In the genomic region with DNA sequence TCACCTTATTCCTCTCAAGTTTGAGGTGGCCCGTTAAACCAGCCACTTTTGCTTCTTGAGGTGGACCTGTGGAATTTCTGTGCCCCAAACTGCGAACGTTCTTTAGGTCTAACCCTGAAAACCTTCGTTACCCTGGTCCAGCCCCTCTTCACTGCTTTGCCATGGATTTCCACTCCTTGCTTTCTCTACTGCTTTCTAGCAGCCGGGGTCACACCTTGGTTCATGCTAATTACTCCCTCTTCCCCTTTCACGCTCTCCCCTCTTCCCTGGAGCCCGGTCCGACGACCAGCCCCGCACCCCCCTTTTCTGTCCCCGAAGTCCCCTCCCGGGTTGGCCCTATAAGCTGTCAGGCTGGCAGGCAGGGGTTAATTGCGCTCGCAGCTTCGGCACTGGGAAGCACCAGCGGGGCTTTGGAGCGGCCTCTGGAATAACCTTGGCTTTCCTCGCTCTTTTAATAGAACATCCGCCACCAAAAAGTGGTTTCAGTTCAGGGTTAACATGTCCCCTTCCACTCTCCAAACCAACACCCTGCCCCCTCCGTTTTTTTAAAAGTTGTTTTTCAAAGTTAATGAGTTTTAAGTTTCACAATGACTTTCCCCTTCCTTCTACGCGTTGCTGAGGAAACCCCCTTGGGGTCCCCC, we compare ENCODE assay signal across 8 cellular contexts. TPM values are rescaled to one million over a fixed set of nuclear protein-coding genes. Genes with fewer than 3 reads are reported as not detected.
DNase-seq lines count a peak whose midpoint lies in the region; ATAC-seq and TF ChIP-seq lines count a peak whose summit lies in the region.

No MANE protein-coding gene starts in this region.

- H3K4me2 ChIP-seq in neuronal stem cell (ENCODE audit: insufficient read depth, low read length, poor library complexity, severe bottlenecking): peak overlapping the region; percentile 64

- H2AK5ac ChIP-seq in neuronal stem cell (ENCODE audit: low read depth, low read length): no peak overlapping the region

- H3K4ac ChIP-seq in neuronal stem cell (ENCODE audit: low read length): no peak overlapping the region

- H3K4me1 ChIP-seq in neuronal stem cell (ENCODE audit: control insufficient read depth in 2 of 2, insufficient read depth in 1 of 2, low read depth in 1 of 2, low read length in 2 of 2): peaks cover 6 to 18% of the 10 kb centered on the region in 2 donors

- ATAC-seq in HG02763 (IDR thresholded peaks at IDR 0.05; ENCODE audit: unreplicated experiment): peak; percentile 32

- H2BK5ac ChIP-seq in neuronal stem cell (ENCODE audit: low read length): peak overlapping the region; percentile 0

- WGBS in neuronal stem cell (ENCODE audit: extremely low coverage in 2 of 2, insufficient read length in 2 of 2, insufficient replicate concordance in 1 of 2), 2 donors: no CpG with 5 or more reads among the region's 22 CpGs

- no peak overlapping the region for H2BK12ac ChIP-seq in neuronal stem cell (ENCODE audit: low read length)

- in situ Hi-C loops in GM13977 (cut with MboI; ENCODE audit: low pct_unique_long_range_greater_than_20kb, low sequenced_read_pairs, unreplicated experiment): no loop called here

- no peak for DNase-seq in AG04449 (ENCODE audit: low read depth, low spot score)
- DNase-seq in GM13977 (ENCODE audit: low spot score): peak; percentile 54
- peak; percentile 69 for DNase-seq in NCI-H1436 (lab: John Stamatoyannopoulos, UW)
- DNase-seq in activated CD4-positive, CD25-positive, alpha-beta regulatory T cell treated with anti-CD3 and anti-CD28 coated beads, Interleukin-2, amount 50 U/mL, for 72 hours: peak; percentile 63
- DNase-seq in fibroblast of the aortic adventitia (ENCODE audit: low read depth): peak; percentile 53
- peak; percentile 73 for DNase-seq in neuronal stem cell (ENCODE audit: low spot score)
- DNase-seq in hepatic stellate cell (ENCODE audit: low spot score): no peak

- peak overlapping the region; percentile 66 for H3K27ac ChIP-seq in neuronal stem cell (replicated peaks; ENCODE audit: low read length)

- H2BK120ac ChIP-seq in neuronal stem cell (ENCODE audit: low read depth, low read length): no peak overlapping the region

- H3K18ac ChIP-seq in neuronal stem cell (ENCODE audit: low read length): no peak overlapping the region

- H3K27me3 ChIP-seq in neuronal stem cell (ENCODE audit: control insufficient read depth in 3 of 3, insufficient read depth in 3 of 3, low read depth in 1 of 3, low read length in 3 of 3): no peaks in the 10 kb centered on the region

- H4K8ac ChIP-seq in neuronal stem cell (ENCODE audit: low read depth, low read length): no peak overlapping the region

- H3K79me1 ChIP-seq in neuronal stem cell (ENCODE audit: low read depth, low read length): peaks cover 3% of the 10 kb centered on the region

- H3K9ac ChIP-seq in neuronal stem cell (ENCODE audit: low read depth, low read length, poor library complexity): no peak overlapping the region

- peaks cover 4 to 7% of the 10 kb centered on the region in 2 donors for H3K9me3 ChIP-seq in neuronal stem cell (replicated peaks in 1 of 2; ENCODE audit: control insufficient read depth in 2 of 2, insufficient read depth in 1 of 2, low read depth in 1 of 2, low read length in 2 of 2)

- H2AFZ ChIP-seq in neuronal stem cell (ENCODE audit: low read length): peak overlapping the region; percentile 94

- H3K4me3 ChIP-seq in AG04449 (ENCODE audit: low read depth, low read length): peak overlapping the region; percentile 66
- peak overlapping the region; percentile 83 for H3K4me3 ChIP-seq in fibroblast of the aortic adventitia (ENCODE audit: low read depth, low read length)
- peak overlapping the region; percentile 73 to 77 for H3K4me3 ChIP-seq in neuronal stem cell (ENCODE audit: low read length in 2 of 2)

- H3K14ac ChIP-seq in neuronal stem cell (ENCODE audit: low read length): no peak overlapping the region

- peaks cover 2 to 14% of the 10 kb centered on the region in 2 donors for H3K36me3 ChIP-seq in neuronal stem cell (replicated peaks in 1 of 2; ENCODE audit: control insufficient read depth in 2 of 2, insufficient read depth in 2 of 2, low read length in 2 of 2)

- no peak for TF ChIP-seq CTCF in AG04449 (IDR thresholded peaks at IDR 0.05; ENCODE audit: insufficient read depth, low read length, missing control alignments)
- TF ChIP-seq CTCF in GM13977 (IDR thresholded peaks at IDR 0.05; ENCODE audit: extremely low read depth, insufficient read depth, missing control alignments): no peak
- TF ChIP-seq CTCF in fibroblast of the aortic adventitia (IDR thresholded peaks at IDR 0.05; ENCODE audit: insufficient read depth, low read length): no peak

- no peak overlapping the region for H4K91ac ChIP-seq in neuronal stem cell (ENCODE audit: low read depth, low read length, poor library complexity)

- CTCF ChIA-PET in AG04449 (lab: Yijun Ruan, JAX): interaction anchor here (0.9 to 3.5 kb wide), 6 partner anchors 19 to 355 kb away, joined by 3 to 17 read pairs (median 4); a partner anchor contains a TSS

- POLR2A ChIA-PET in AG04449 (lab: Yijun Ruan, JAX): interaction anchor here (0.6 kb wide), 1 partner anchor 279 kb away, joined by 3 read pairs; no protein-coding TSS in a partner anchor

- H2BK15ac ChIP-seq in neuronal stem cell (ENCODE audit: low read length): no peak overlapping the region

- no peak overlapping the region for H3K23ac ChIP-seq in neuronal stem cell (ENCODE audit: low read depth, low read length, poor library complexity)

RNA-seq across cellular contexts. Expression of a gene that starts 1.4 kb away (rescaled TPM):
- 21.3 and 21.8 TPM in 2 replicates for total RNA-seq in fibroblast of the aortic adventitia (ENCODE audit: low replicate concordance)
- polyA plus RNA-seq in neuronal stem cell (2013, experiment 1 of 2): 14.1 TPM
- polyA plus RNA-seq in neuronal stem cell (2013, experiment 2 of 2): 12.9 TPM

Comparison
In these comparisons a context has a peak if more than half of its experiments do, and no peak if none do; other contexts are left out.
1. DNase-seq: peak in GM13977 (single experiment), NCI-H1436 (single experiment), activated CD4-positive, CD25-positive, alpha-beta regulatory T cell treated with anti-CD3 and anti-CD28 coated beads, Interleukin-2, amount 50 U/mL, for 72 hours (single experiment), fibroblast of the aortic adventitia (single experiment) and neuronal stem cell (single experiment); none in AG04449 (single experiment) and hepatic stellate cell (single experiment).
2. Peak in every context shown above with its lines, with median percentiles within 50 percentile points of each other: H3K4me3 ChIP-seq.